1 cellular context compared by ENCODE assay signal in genomic region chr2:241334813-241335212, GRCh38.
TF ChIP-seq lines count a peak whose summit lies in the region.

No MANE protein-coding gene starts in this region.

TF ChIP-seq in WTC11, 78 proteins besides CTCF, POLR2A, EP300 and RAD21 (continued from another document):
- TF ChIP-seq, protein P1, sequence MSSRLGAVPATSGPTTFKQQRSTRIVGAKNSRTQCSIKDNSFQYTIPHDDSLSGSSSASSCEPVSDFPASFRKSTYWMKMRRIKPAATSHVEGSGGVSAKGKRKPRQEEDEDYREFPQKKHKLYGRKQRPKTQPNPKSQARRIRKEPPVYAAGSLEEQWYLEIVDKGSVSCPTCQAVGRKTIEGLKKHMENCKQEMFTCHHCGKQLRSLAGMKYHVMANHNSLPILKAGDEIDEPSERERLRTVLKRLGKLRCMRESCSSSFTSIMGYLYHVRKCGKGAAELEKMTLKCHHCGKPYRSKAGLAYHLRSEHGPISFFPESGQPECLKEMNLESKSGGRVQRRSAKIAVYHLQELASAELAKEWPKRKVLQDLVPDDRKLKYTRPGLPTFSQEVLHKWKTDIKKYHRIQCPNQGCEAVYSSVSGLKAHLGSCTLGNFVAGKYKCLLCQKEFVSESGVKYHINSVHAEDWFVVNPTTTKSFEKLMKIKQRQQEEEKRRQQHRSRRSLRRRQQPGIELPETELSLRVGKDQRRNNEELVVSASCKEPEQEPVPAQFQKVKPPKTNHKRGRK (CRISPR knock-in tag; IDR thresholded peaks at IDR 0.05; ENCODE audit: borderline replicate concordance), result no peak
- TF ChIP-seq NR2C2 (CRISPR knock-in tag; IDR thresholded peaks at IDR 0.05) (no peak), STAT6 (CRISPR knock-in tag; conservative IDR thresholded peaks at IDR 0.05; ENCODE audit: low read depth) (no peak), CREM (CRISPR knock-in tag; IDR thresholded peaks at IDR 0.05) (no peak), ZNF317 (CRISPR knock-in tag; IDR thresholded peaks at IDR 0.05; ENCODE audit: borderline replicate concordance, low read depth) (no peak), GRHL2 (CRISPR knock-in tag; IDR thresholded peaks at IDR 0.05; ENCODE audit: insufficient replicate concordance, severe bottlenecking) (no peak), NFATC4 (CRISPR knock-in tag; IDR thresholded peaks at IDR 0.05) (no peak)
